In the genomic region with DNA sequence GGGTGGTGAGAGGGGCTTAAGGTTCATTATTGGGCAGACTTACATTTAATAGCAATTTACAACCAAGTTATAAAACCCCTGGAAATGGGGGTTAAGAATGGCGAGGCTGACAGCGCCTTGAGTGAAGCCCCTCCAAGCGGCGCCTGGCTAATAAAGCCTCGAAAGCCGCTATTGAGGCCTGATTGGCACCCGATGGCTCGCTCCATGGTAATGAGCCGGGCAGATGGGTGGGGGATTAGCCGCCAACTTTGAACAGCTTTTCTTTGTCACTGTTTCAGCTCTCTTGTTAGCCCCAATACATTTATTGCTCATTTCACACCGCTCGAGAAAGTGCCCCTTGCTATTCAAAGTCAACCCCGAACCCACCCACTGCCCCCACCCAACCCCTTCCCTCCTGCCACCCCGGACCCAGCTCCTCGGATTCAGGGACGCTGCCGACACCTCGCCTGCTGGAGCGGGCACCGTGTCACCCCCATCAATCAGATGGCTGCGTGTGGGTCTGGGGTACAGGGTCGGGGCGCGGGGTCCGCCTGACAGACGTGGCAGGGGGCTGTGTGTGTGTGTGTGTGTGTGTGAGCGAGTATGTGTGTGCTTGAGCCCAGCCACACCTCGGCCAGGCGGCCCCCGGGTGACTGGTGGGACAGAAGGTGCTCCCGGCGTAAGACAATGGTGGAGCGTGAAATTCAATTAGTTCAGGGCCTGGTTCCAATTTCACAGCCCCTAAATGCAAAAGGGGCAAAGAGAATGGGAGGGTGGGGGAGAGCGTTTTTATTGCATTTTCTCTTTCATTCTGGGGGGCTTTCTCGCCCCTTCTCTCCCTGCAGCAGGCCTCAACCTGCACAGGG, we compare ENCODE assay signal across 17 cellular contexts. TPM values are rescaled to one million over a fixed set of nuclear protein-coding genes. Genes with fewer than 3 reads are reported as not detected.
DNase-seq lines count a peak whose midpoint lies in the region; ATAC-seq and TF ChIP-seq lines count a peak whose summit lies in the region.
"Had no signal": no experiment of that assay in that cellular context is flagged by ENCODE, and none has a peak within 500 bp of the region (broad histone marks: within the 10 kb centered on the region; RNA-seq: fewer than 3 reads in every experiment).

No MANE protein-coding gene starts in this region.

- WGBS in neuronal stem cell (ENCODE audit: extremely low coverage in 2 of 2, insufficient read length in 2 of 2, insufficient replicate concordance in 1 of 2), 2 donors = no CpG with 5 or more reads among the region's 35 CpGs

- peak overlapping the region; percentile 93 for H4K91ac ChIP-seq in neuronal stem cell (ENCODE audit: low read depth, low read length, poor library complexity)

- TF ChIP-seq CTCF in brain (conservative IDR thresholded peaks at IDR 0.05) = no peak

- peaks cover 0 to 1% of the 10 kb centered on the region in 2 donors for H3K9me3 ChIP-seq in neuronal stem cell (replicated peaks in 1 of 2; ENCODE audit: control insufficient read depth in 2 of 2, insufficient read depth in 1 of 2, low read depth in 1 of 2, low read length in 2 of 2)
- H3K9me3 ChIP-seq: Caco-2 had no signal

- peak overlapping the region; percentile 78 for H3K14ac ChIP-seq in neuronal stem cell (ENCODE audit: low read length)

- H3K36me3 ChIP-seq in neuronal stem cell (replicated peaks in 1 of 2; ENCODE audit: control insufficient read depth in 2 of 2, insufficient read depth in 2 of 2, low read length in 2 of 2) = no peaks in the 10 kb centered on the region

- H3K27me3 Mint-ChIP-seq in brain = peaks cover 38% of the 10 kb centered on the region

- ATAC-seq in HG02973 (IDR thresholded peaks at IDR 0.05; ENCODE audit: unreplicated experiment) (no peak), GM19467 (IDR thresholded peaks at IDR 0.05; ENCODE audit: unreplicated experiment) (no peak)

- no peak overlapping the region for H2BK120ac ChIP-seq in neuronal stem cell (ENCODE audit: low read depth, low read length)

- no peak overlapping the region for H3K4me3 ChIP-seq in neuronal stem cell (ENCODE audit: low read length in 2 of 2)

- peak overlapping the region in 4 of 5 experiments; percentile 58 to 83 (median 74) for H3K27ac Mint-ChIP-seq in brain
- H3K27ac Mint-ChIP-seq: CD4-positive, CD25-positive, alpha-beta regulatory T cell had no signal

- H3K4me2 ChIP-seq in neuronal stem cell (ENCODE audit: insufficient read depth, low read length, poor library complexity, severe bottlenecking) = no peak overlapping the region

- peak overlapping the region; percentile 13 for H2AFZ ChIP-seq in neuronal stem cell (ENCODE audit: low read length)

- no peak overlapping the region for H2BK12ac ChIP-seq in neuronal stem cell (ENCODE audit: low read length)

- peak; percentile 61 for DNase-seq in ELF-1 (ENCODE audit: low read depth, low spot score)
- peak; percentile 92 for DNase-seq in NCI-H2171 treated with DMSO at 0.1 percent for 48 hours (lab: John Stamatoyannopoulos, UW)
- DNase-seq in neuronal stem cell (ENCODE audit: low spot score) = peak; percentile 44
- DNase-seq in C1 segment of cervical spinal cord (lab: John Stamatoyannopoulos, UW) = no peak
- DNase-seq: Caco-2; CD4-positive, CD25-positive, alpha-beta regulatory T cell; H9; NCI-H1105 treated with DMSO at 0.1 percent for 48 hours; NCI-H187 treated with DMSO at 0.1 percent for 48 hours; NCI-H526; OCI-M1; RPMI8226; SW 1271 had no signal

- peak overlapping the region; percentile 82 for H2AK5ac ChIP-seq in neuronal stem cell (ENCODE audit: low read depth, low read length)

- H3K27ac ChIP-seq in neuronal stem cell (replicated peaks; ENCODE audit: low read length) = no peak overlapping the region
- H3K27ac ChIP-seq: HL-60 had no signal

- H3K23ac ChIP-seq in neuronal stem cell (ENCODE audit: low read depth, low read length, poor library complexity) = no peak overlapping the region

- H2BK5ac ChIP-seq in neuronal stem cell (ENCODE audit: low read length) = no peak overlapping the region

- peak overlapping the region; percentile 22 for H2BK15ac ChIP-seq in neuronal stem cell (ENCODE audit: low read length)

- no peaks in the 10 kb centered on the region for H3K79me1 ChIP-seq in neuronal stem cell (ENCODE audit: low read depth, low read length)

- no peak overlapping the region for H3K9ac ChIP-seq in neuronal stem cell (ENCODE audit: low read depth, low read length, poor library complexity)

- H4K8ac ChIP-seq in neuronal stem cell (ENCODE audit: low read depth, low read length) = no peak overlapping the region

- H3K9me3 Mint-ChIP-seq in brain = peaks cover 0 to 10% (median 0%) of the 10 kb centered on the region in 5 experiments
- H3K9me3 Mint-ChIP-seq: H9 had no signal

- peaks cover 86% of the 10 kb centered on the region for H3K4me1 Mint-ChIP-seq in brain

- peaks cover 4% of the 10 kb centered on the region for H3K36me3 Mint-ChIP-seq in brain
- H3K36me3 Mint-ChIP-seq: CD4-positive, CD25-positive, alpha-beta regulatory T cell had no signal

- peaks cover 0 to 97% (median 3%) of the 10 kb centered on the region in 3 experiments for H3K27me3 ChIP-seq in neuronal stem cell (ENCODE audit: control insufficient read depth in 3 of 3, insufficient read depth in 3 of 3, low read depth in 1 of 3, low read length in 3 of 3)

- H3K4me3 Mint-ChIP-seq in brain = peak overlapping the region in 4 of 5 experiments; percentile 38 to 49 (median 44)
- H3K4me3 Mint-ChIP-seq: CD4-positive, CD25-positive, alpha-beta regulatory T cell; H9 had no signal

- peak overlapping the region; percentile 79 for H3K18ac ChIP-seq in neuronal stem cell (ENCODE audit: low read length)

- H3K4me1 ChIP-seq in neuronal stem cell (ENCODE audit: control insufficient read depth in 2 of 2, insufficient read depth in 1 of 2, low read depth in 1 of 2, low read length in 2 of 2) = peaks cover 12 to 33% of the 10 kb centered on the region in 2 donors
- H3K4me1 ChIP-seq: Caco-2 had no signal

- H3K4ac ChIP-seq in neuronal stem cell (ENCODE audit: low read length) = no peak overlapping the region

RNA-seq across cellular contexts. Expression of gene ASS1, which starts 34.2 kb away (rescaled TPM):
- 146 TPM for polyA plus RNA-seq in brain (ENCODE audit: insufficient read depth, low read depth, low replicate concordance)
- polyA plus RNA-seq in neuronal stem cell (2013, experiment 1 of 2) = 19.7 TPM
- 19.8 TPM for polyA plus RNA-seq in neuronal stem cell (2013, experiment 2 of 2)
- polyA plus RNA-seq: CD4-positive, CD25-positive, alpha-beta regulatory T cell had no signal

Comparison
In these comparisons a context has a peak if more than half of its experiments do, and no peak if none do; other contexts are left out.
1. DNase-seq: peak in ELF-1 (single experiment), NCI-H2171 treated with DMSO at 0.1 percent for 48 hours (single experiment) and neuronal stem cell (single experiment); none in C1 segment of cervical spinal cord (0 of 14).